8 cellular contexts compared by ENCODE assay signal in genomic region chr19:47239610-47240296, GRCh38. TPM values are rescaled to one million over a fixed set of nuclear protein-coding genes. Genes with fewer than 3 reads are reported as not detected.
DNase-seq lines count a peak whose midpoint lies in the region; ATAC-seq and TF ChIP-seq lines count a peak whose summit lies in the region.

No MANE protein-coding gene starts in this region.

- TF ChIP-seq CTCF in BJ (IDR thresholded peaks at IDR 0.05; ENCODE audit: insufficient read depth, low read depth, low read length) (no peak), activated B cell treated with CpG ODN at 0.5 μM for 24 hours (IDR thresholded peaks at IDR 0.05) (no peak), dorsolateral prefrontal cortex (IDR thresholded peaks at IDR 0.05 in 54 of 56, conservative IDR thresholded peaks at IDR 0.05 in 2 of 56; ENCODE audit: low read depth in 1 of 56, partially characterized antibody in 56 of 56) (peak in 1 of 56 donors; percentile 8), tibial nerve (IDR thresholded peaks at IDR 0.05) (no peak)

- H3K36me3 ChIP-seq in BJ (ENCODE audit: control insufficient read depth, insufficient read depth, low read length) (no peaks in the 10 kb centered on the region), Karpas-422 (ENCODE audit: insufficient read depth, low read length) (no peaks in the 10 kb centered on the region), mesodermal cell (ENCODE audit: control insufficient read depth, insufficient read depth, low read length) (no peaks in the 10 kb centered on the region), tibial nerve (no peaks in the 10 kb centered on the region)

- H3K79me2 ChIP-seq in Karpas-422 (ENCODE audit: low read length): no peaks in the 10 kb centered on the region

- H3K9me3 Mint-ChIP-seq in activated B cell treated with CpG ODN at 0.5 μM for 24 hours: no peaks in the 10 kb centered on the region

- POLR2A ChIA-PET in BJ (lab: Charles Lee) (interaction anchor here (0.6 to 1.6 kb wide), 2 partner anchors 14 to 34 kb away, joined by 6 to 7 read pairs; no protein-coding TSS in a partner anchor), activated B cell treated with CpG ODN at 0.5 μM for 24 hours (lab: Charles Lee) (interaction anchor here (0.5 to 6.2 kb wide), 9 partner anchors 11 to 126 kb away, joined by 3 to 61 read pairs (median 5); partner anchors contain the start of genes CCDC9 and ZC3H4)

- peak overlapping the region; percentile 10; the same call in 1 of the 2 replicates for H2AFZ ChIP-seq in Karpas-422 (ENCODE audit: low read length)

- no peak overlapping the region for H3K27ac ChIP-seq in Karpas-422 (ENCODE audit: low read length)
- H3K27ac ChIP-seq in dorsolateral prefrontal cortex: peak overlapping the region in 55 of 59 donors; percentile 10 to 89 (median 75)
- H3K27ac ChIP-seq in mesodermal cell (ENCODE audit: low read depth, low read length, severe bottlenecking): no peak overlapping the region
- H3K27ac ChIP-seq in tibial nerve: no peak overlapping the region

- WGBS in mesodermal cell (ENCODE audit: insufficient coverage in 2 of 2), 2 experiments: 5% methylated on average over 37 to 59 of the region's 62 CpGs
- 4 to 5% methylated on average over 13 to 32 of the region's 62 CpGs for WGBS in tibial nerve, 2 donors

- H3K9me3 ChIP-seq in Karpas-422 (ENCODE audit: low read length): no peaks in the 10 kb centered on the region
- no peaks in the 10 kb centered on the region for H3K9me3 ChIP-seq in mesodermal cell (ENCODE audit: control insufficient read depth, low read length)
- H3K9me3 ChIP-seq in tibial nerve: no peaks in the 10 kb centered on the region

- no peak for TF ChIP-seq POLR2A in tibial nerve (IDR thresholded peaks at IDR 0.05)

- no peaks in the 10 kb centered on the region for H3K9me2 ChIP-seq in Karpas-422 (replicated peaks; ENCODE audit: insufficient read depth, low read length)

- peaks cover 3% of the 10 kb centered on the region for H3K27me3 Mint-ChIP-seq in activated B cell treated with CpG ODN at 0.5 μM for 24 hours

- H3K4me2 ChIP-seq in Karpas-422 (ENCODE audit: low read depth, low read length, poor library complexity, severe bottlenecking): peak overlapping the region; percentile 59

- CTCF ChIA-PET in BJ (lab: Yijun Ruan, JAX) (interaction anchor here (1.0 kb wide), 1 partner anchor 91 kb away, joined by 3 read pairs; no protein-coding TSS in a partner anchor), activated B cell treated with CpG ODN at 0.5 μM for 24 hours (lab: Charles Lee) (interaction anchor here (1.2 to 2.2 kb wide), 2 partner anchors 29 kb away, joined by 5 to 10 read pairs; no protein-coding TSS in a partner anchor)

- no peak overlapping the region for H3K27ac Mint-ChIP-seq in activated B cell treated with CpG ODN at 0.5 μM for 24 hours

- intact Hi-C loops in activated B cell treated with CpG ODN at 0.5 μM for 24 hours (cut with micrococcal nuclease): no loop called here
- intact Hi-C loops in dorsolateral prefrontal cortex (cut with DNase I): loop anchor here (5.0 kb wide), 3 partner anchors 87 to 202 kb away; partner anchors contain the start of gene SAE1 (in 2 of the 2)

- DNase-seq in BJ (ENCODE audit: low read depth) (no peak), Karpas-422 (peak; percentile 90), activated B cell treated with CpG ODN at 0.5 μM for 24 hours (peak; percentile 55), dorsolateral prefrontal cortex (peak; percentile 76 to 96 (median 90)), tibial nerve (ENCODE audit: low spot score in 2 of 2) (no peak)

- no peaks in the 10 kb centered on the region for H4K20me1 ChIP-seq in Karpas-422 (ENCODE audit: insufficient read depth, low read depth, low read length)

- H3K4me3 Mint-ChIP-seq in activated B cell treated with CpG ODN at 0.5 μM for 24 hours: no peak overlapping the region

- no peaks in the 10 kb centered on the region for H3K36me3 Mint-ChIP-seq in activated B cell treated with CpG ODN at 0.5 μM for 24 hours (ENCODE audit: low read depth)

- peak overlapping the region; percentile 29 for H3K4me3 ChIP-seq in BJ (ENCODE audit: low read depth, low read length)
- peak overlapping the region; percentile 58 for H3K4me3 ChIP-seq in Karpas-422 (ENCODE audit: low read length)
- H3K4me3 ChIP-seq in dorsolateral prefrontal cortex: peak overlapping the region; percentile 25 to 73 (median 59)
- H3K4me3 ChIP-seq in mesodermal cell (ENCODE audit: extremely low read depth, insufficient read depth, low read length, poor library complexity, severe bottlenecking): peak overlapping the region; percentile 27
- H3K4me3 ChIP-seq in tibial nerve: peak overlapping the region in 3 of 4 donors; percentile 18 to 43 (median 20)

- H3K27me3 ChIP-seq in BJ (ENCODE audit: control insufficient read depth, insufficient read depth, low read length) (no peaks in the 10 kb centered on the region), Karpas-422 (ENCODE audit: low read length) (no peaks in the 10 kb centered on the region), dorsolateral prefrontal cortex (no peaks in the 10 kb centered on the region), tibial nerve (peaks cover 0 to 12% of the 10 kb centered on the region in 2 donors)

- H3K4me1 Mint-ChIP-seq in activated B cell treated with CpG ODN at 0.5 μM for 24 hours: peaks cover 30% of the 10 kb centered on the region

- H3K4me1 ChIP-seq in Karpas-422 (ENCODE audit: low read length): peaks cover 40% of the 10 kb centered on the region
- peaks cover 17% of the 10 kb centered on the region for H3K4me1 ChIP-seq in mesodermal cell (ENCODE audit: control insufficient read depth, insufficient read depth, low read length, poor library complexity, severe bottlenecking)
- peaks cover 0 to 46% (median 28%) of the 10 kb centered on the region in 4 donors for H3K4me1 ChIP-seq in tibial nerve

- no peak for TF ChIP-seq EP300 in tibial nerve (IDR thresholded peaks at IDR 0.05)

- peak overlapping the region; percentile 69 for H3K9ac ChIP-seq in Karpas-422 (ENCODE audit: low read length)

- peak; percentile 22 for ATAC-seq in activated B cell treated with CpG ODN at 0.5 μM for 24 hours (ENCODE audit: low read depth)
- no peak for ATAC-seq in GM21515 (IDR thresholded peaks at IDR 0.05; ENCODE audit: unreplicated experiment)
- ATAC-seq in GM18907 (IDR thresholded peaks at IDR 0.05; ENCODE audit: unreplicated experiment): no peak

RNA-seq across cellular contexts. Expression of gene BBC3, which starts 8.8 kb away (rescaled TPM):
- polyA plus RNA-seq in BJ (2011; rRNA removed): 5.2 and 5.7 TPM in 2 replicates
- 4.4 and 6.5 TPM in 2 replicates for polyA minus RNA-seq in BJ (2011; rRNA and poly(A)+ RNA removed)
- 4.0 and 8.9 TPM in 2 replicates for total RNA-seq in Karpas-422 (2014; rRNA removed; shearing (Covaris generic); ENCODE audit: low replicate concordance)
- total RNA-seq in activated B cell treated with CpG ODN at 0.5 μM for 24 hours (7.0 and 11.5 TPM in 2 replicates), dorsolateral prefrontal cortex (10 to 100 TPM in 50 of 120 experiments, 1 to 10 TPM in 70; 4.8 to 17.2 (median 9.6) TPM), tibial nerve (10 to 100 TPM in 1 of 4 donors, 1 to 10 TPM in 3; 2.8 to 11.0 (median 6.3) TPM)
- 35.3 TPM for polyA plus RNA-seq in mesodermal cell (2013, experiment 1 of 2)
- 24.8 TPM for polyA plus RNA-seq in mesodermal cell (2013, experiment 2 of 2)

RNA-seq across cellular contexts. Expression of gene CCDC9, which starts 16.6 kb away (rescaled TPM):
- polyA plus RNA-seq in BJ (2011; rRNA removed): 4.1 and 5.5 TPM in 2 replicates
- polyA minus RNA-seq in BJ (2011; rRNA and poly(A)+ RNA removed): 3.6 and 4.8 TPM in 2 replicates
- 2.2 and 7.1 TPM in 2 replicates for total RNA-seq in Karpas-422 (2014; rRNA removed; shearing (Covaris generic); ENCODE audit: low replicate concordance)
- total RNA-seq in activated B cell treated with CpG ODN at 0.5 μM for 24 hours: 43.7 and 47.1 TPM in 2 replicates
- total RNA-seq in dorsolateral prefrontal cortex: 10 to 100 TPM; 13.8 to 39.6 (median 24.0) TPM
- polyA plus RNA-seq in mesodermal cell (2013, experiment 1 of 2): 24.1 TPM
- 20.9 TPM for polyA plus RNA-seq in mesodermal cell (2013, experiment 2 of 2)
- 10 to 100 TPM; 23.8 to 39.0 (median 32.7) TPM for total RNA-seq in tibial nerve

RNA-seq across cellular contexts. Expression of gene INAFM1, which starts 34.9 kb away (rescaled TPM):
- 2.2 and 2.9 TPM in 2 replicates for polyA plus RNA-seq in BJ (2011; rRNA removed)
- polyA minus RNA-seq in BJ (2011; rRNA and poly(A)+ RNA removed): 1.00 and 1.8 TPM in 2 replicates
- 4.6 and 8.4 TPM in 2 replicates for total RNA-seq in Karpas-422 (2014; rRNA removed; shearing (Covaris generic); ENCODE audit: low replicate concordance)
- total RNA-seq in activated B cell treated with CpG ODN at 0.5 μM for 24 hours: 9.8 and 11.8 TPM in 2 replicates
- 10 to 100 TPM; 13.1 to 31.8 (median 18.3) TPM for total RNA-seq in dorsolateral prefrontal cortex
- 19.6 TPM for polyA plus RNA-seq in mesodermal cell (2013, experiment 1 of 2)
- polyA plus RNA-seq in mesodermal cell (2013, experiment 2 of 2): 15.4 TPM
- 10 to 100 TPM in 3 of 4 donors, 1 to 10 TPM in 1; 9.6 to 33.9 (median 25.4) TPM for total RNA-seq in tibial nerve

Comparison
In these comparisons a context has a peak if more than half of its experiments do, and no peak if none do; other contexts are left out.
1. DNase-seq: peak in Karpas-422 (single experiment), activated B cell treated with CpG ODN at 0.5 μM for 24 hours (single experiment) and dorsolateral prefrontal cortex (10 of 10); none in BJ (single experiment) and tibial nerve (0 of 2).
2. H3K27ac ChIP-seq: peak in dorsolateral prefrontal cortex (55 of 59); none in Karpas-422 (single experiment), mesodermal cell (single experiment) and tibial nerve (0 of 4).
3. Peak in every context shown above with its lines, with median percentiles within 50 percentile points of each other: H3K4me3 ChIP-seq.